32 cellular contexts compared by ENCODE assay signal in the genomic region with DNA sequence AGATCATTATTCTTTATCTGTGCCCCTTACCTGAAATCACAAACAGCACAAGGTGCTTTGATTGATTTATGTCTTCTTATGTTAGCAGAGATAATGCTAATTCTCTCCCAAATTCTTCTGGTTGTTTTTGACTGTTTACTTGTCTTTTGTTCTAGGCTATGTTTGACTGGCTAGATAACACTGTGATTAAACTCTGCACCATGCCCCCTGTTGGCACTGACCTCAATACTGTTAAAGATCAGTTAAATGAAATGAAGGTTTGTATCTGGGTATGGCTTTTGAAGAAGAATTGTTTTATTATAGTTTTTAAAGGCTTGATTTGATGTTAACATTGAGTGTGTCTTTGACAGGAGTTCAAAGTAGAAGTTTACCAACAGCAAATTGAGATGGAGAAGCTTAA. TPM values are rescaled to one million over a fixed set of nuclear protein-coding genes. Genes with fewer than 3 reads are reported as not detected.
"Had no signal": no experiment of that assay in that cellular context is flagged by ENCODE, and none has a peak within 500 bp of the region (broad histone marks: within the 10 kb centered on the region; RNA-seq: fewer than 3 reads in every experiment).

No MANE protein-coding gene starts in this region.

- H3K27me3 ChIP-seq: adrenal gland, body of pancreas, MG63 had no signal

- H3K4me3 ChIP-seq: adrenal gland, body of pancreas, MG63, PC-9 had no signal

- FAIRE-seq: bronchial epithelial cell had no signal

- H3K27ac Mint-ChIP-seq: activated CD4-positive, alpha-beta T cell treated with anti-CD3 and anti-CD28 coated beads, Interleukin-2, amount 10 ng/mL, durations not matched to agents 7 days and 5 days; activated CD8-positive, alpha-beta T cell treated with anti-CD3 and anti-CD28 coated beads, Interleukin-2, amount 10 ng/mL, durations not matched to agents 7 days and 5 days; activated naive CD4-positive, alpha-beta T cell treated with anti-CD3 and anti-CD28 coated beads, Interleukin-2, amount 10 ng/mL, durations not matched to agents 7 days and 5 days; activated naive CD8-positive, alpha-beta T cell treated with anti-CD3 and anti-CD28 coated beads, Interleukin-2, amount 10 ng/mL, durations not matched to agents 7 days and 5 days; activated T-cell treated with anti-CD3 and anti-CD28 coated beads, Interleukin-2, amount 50 U/mL, for 24 hours; activated T-helper 2 cell treated with anti-CD3 and anti-CD28 coated beads, Interferon-gamma antibody, Interleukin-2, Interleukin-4, amounts not matched to agents 10 μg/mL and 5 μg/mL and 100 μg/mL, durations not matched to agents 14 hours and 24 hours and 36 hours had no signal

- H3K9me3 Mint-ChIP-seq: activated CD4-positive, alpha-beta T cell treated with anti-CD3 and anti-CD28 coated beads, Interleukin-2, amount 10 ng/mL, durations not matched to agents 7 days and 5 days; activated naive CD4-positive, alpha-beta T cell treated with anti-CD3 and anti-CD28 coated beads, Interleukin-2, amount 10 ng/mL, durations not matched to agents 7 days and 5 days; activated naive CD8-positive, alpha-beta T cell treated with anti-CD3 and anti-CD28 coated beads, Interleukin-2, amount 10 ng/mL, durations not matched to agents 7 days and 5 days; activated T-cell treated with anti-CD3 and anti-CD28 coated beads, Interleukin-2, amount 50 U/mL, for 24 hours; activated T-helper 2 cell treated with anti-CD3 and anti-CD28 coated beads, Interferon-gamma antibody, Interleukin-2, Interleukin-4, amounts not matched to agents 10 μg/mL and 5 μg/mL and 100 μg/mL, durations not matched to agents 14 hours and 24 hours and 36 hours had no signal

- H3K4me1 ChIP-seq: adrenal gland had no signal

- H3K4me3 Mint-ChIP-seq: activated CD4-positive, alpha-beta T cell treated with anti-CD3 and anti-CD28 coated beads, Interleukin-2, amount 10 ng/mL, durations not matched to agents 7 days and 5 days; activated CD8-positive, alpha-beta T cell treated with anti-CD3 and anti-CD28 coated beads, Interleukin-2, amount 10 ng/mL, durations not matched to agents 7 days and 5 days; activated naive CD4-positive, alpha-beta T cell treated with anti-CD3 and anti-CD28 coated beads, Interleukin-2, amount 10 ng/mL, durations not matched to agents 7 days and 5 days; activated naive CD8-positive, alpha-beta T cell treated with anti-CD3 and anti-CD28 coated beads, Interleukin-2, amount 10 ng/mL, durations not matched to agents 7 days and 5 days; activated T-cell treated with anti-CD3 and anti-CD28 coated beads, Interleukin-2, amount 50 U/mL, for 24 hours had no signal

- H3K27me3 Mint-ChIP-seq: activated CD4-positive, alpha-beta T cell treated with anti-CD3 and anti-CD28 coated beads, Interleukin-2, amount 10 ng/mL, durations not matched to agents 7 days and 5 days; activated naive CD4-positive, alpha-beta T cell treated with anti-CD3 and anti-CD28 coated beads, Interleukin-2, amount 10 ng/mL, durations not matched to agents 7 days and 5 days; activated naive CD8-positive, alpha-beta T cell treated with anti-CD3 and anti-CD28 coated beads, Interleukin-2, amount 10 ng/mL, durations not matched to agents 7 days and 5 days; activated T-cell treated with anti-CD3 and anti-CD28 coated beads, Interleukin-2, amount 50 U/mL, for 24 hours had no signal

- H3K27ac ChIP-seq: adrenal gland, body of pancreas, PC-9, WERI-Rb-1 had no signal

- ATAC-seq: activated CD8-positive, alpha-beta T cell treated with anti-CD3 and anti-CD28 coated beads, Interleukin-2, amount 10 ng/mL, durations not matched to agents 7 days and 5 days; body of pancreas had no signal

- H3K9me3 ChIP-seq: adrenal gland, body of pancreas, MG63 had no signal

- DNase-seq: activated CD4-positive, alpha-beta T cell treated with anti-CD3 and anti-CD28 coated beads for 1 hour; activated CD4-positive, alpha-beta T cell treated with anti-CD3 and anti-CD28 coated beads, Interleukin-2, amount 10 ng/mL, durations not matched to agents 7 days and 5 days; activated CD4-positive, alpha-beta T cell treated with anti-CD3 and anti-CD28 coated beads, Interleukin-2, amount 50 U/mL, for 48 hours; activated CD4-positive, CD25-positive, alpha-beta regulatory T cell; activated CD8-positive, alpha-beta T cell treated with anti-CD3 and anti-CD28 coated beads, Interleukin-2, amount 10 ng/mL, durations not matched to agents 7 days and 5 days; activated gamma-delta T cell; activated naive CD4-positive, alpha-beta T cell treated with anti-CD3 and anti-CD28 coated beads, Interleukin-2, amount 10 ng/mL, durations not matched to agents 7 days and 5 days; activated naive CD8-positive, alpha-beta T cell treated with anti-CD3 and anti-CD28 coated beads, Interleukin-2, amount 10 ng/mL, durations not matched to agents 7 days and 5 days; activated T-cell treated with anti-CD3 and anti-CD28 coated beads, Interleukin-2, amount 50 U/mL, for 24 hours; adrenal gland; body of pancreas; caudate nucleus; Kasumi-1; KG1; MG63; NCI-H1092; NCI-H1436 treated with DMSO at 0.1 percent for 48 hours; NCI-H1694 treated with DMSO at 0.1 percent for 48 hours; NCI-H2029; NCI-H510A; NCI-H526; NCI-H748 treated with DMSO at 0.1 percent for 48 hours; NK-92 treated with Interleukin-12 subunit alpha and Interleukin-12 subunit beta, amount 100 ng/mL, for 24 hours; PC-9; Right ventricle myocardium superior; SW 1271; T-helper 1 cell; T1000; WERI-Rb-1 had no signal

- H3K4me1 Mint-ChIP-seq: activated CD4-positive, alpha-beta T cell treated with anti-CD3 and anti-CD28 coated beads, Interleukin-2, amount 10 ng/mL, durations not matched to agents 7 days and 5 days; activated naive CD4-positive, alpha-beta T cell treated with anti-CD3 and anti-CD28 coated beads, Interleukin-2, amount 10 ng/mL, durations not matched to agents 7 days and 5 days; activated naive CD8-positive, alpha-beta T cell treated with anti-CD3 and anti-CD28 coated beads, Interleukin-2, amount 10 ng/mL, durations not matched to agents 7 days and 5 days had no signal

RNA-seq across cellular contexts. Expression of gene BMP8A, which starts 49.6 kb away (rescaled TPM):
- total RNA-seq: activated CD4-positive, alpha-beta T cell treated with anti-CD3 and anti-CD28 coated beads, Interleukin-2, amount 10 ng/mL, durations not matched to agents 7 days and 5 days; bronchial epithelial cell; T-helper 2 cell treated with Interferon-gamma antibody and Interleukin-4, amounts not matched to agents 100 ng/mL and 5 ng/mL, for 36 hours had no signal
